In genomic region chr15:81394609-81395008, GRCh38 we compare ENCODE assay signal across 32 cellular contexts. TPM values are rescaled to one million over a fixed set of nuclear protein-coding genes. Genes with fewer than 3 reads are reported as not detected.
A peak's percentile ranks its signal among the peaks of the same experiment; 100 is the strongest.
DNase-seq lines count a peak whose midpoint lies in the region; ATAC-seq and TF ChIP-seq lines count a peak whose summit lies in the region.
"Had no signal": no experiment of that assay in that cellular context is flagged by ENCODE, and none has a peak within 500 bp of the region (broad histone marks: within the 10 kb centered on the region; RNA-seq: fewer than 3 reads in every experiment).

No MANE protein-coding gene starts in this region.

- CTCF ChIA-PET in HEK293 (lab: Yijun Ruan, JAX) = interaction anchor here (0.7 to 4.3 kb wide), 6 partner anchors 14 to 239 kb away, joined by 3 to 36 read pairs (median 3); no protein-coding TSS in a partner anchor

- POLR2A ChIA-PET in HEK293 (lab: Yijun Ruan, JAX) = interaction anchor here (0.8 kb wide), 1 partner anchor 18 kb away, joined by 3 read pairs; no protein-coding TSS in a partner anchor

- no peaks in the 10 kb centered on the region for H3K36me3 ChIP-seq in HEK293 (ENCODE audit: control insufficient read depth in 2 of 2, insufficient read depth in 1 of 2, low read length in 2 of 2)
- H3K36me3 ChIP-seq: left ventricle myocardium inferior, neutrophil, sigmoid colon, tibial nerve had no signal

- ATAC-seq in left lobe of liver (peak; percentile 56), GM19324 (IDR thresholded peaks at IDR 0.05; ENCODE audit: low FRiP score, unreplicated experiment) (no peak)
- ATAC-seq: naive thymus-derived CD4-positive, alpha-beta T cell had no signal

- no peaks in the 10 kb centered on the region for H3K4me1 ChIP-seq in HEK293 (ENCODE audit: control insufficient read depth, insufficient read depth, low read length)
- H3K4me1 ChIP-seq: left ventricle myocardium inferior, sigmoid colon, tibial nerve had no signal

- no peak overlapping the region for H3K4me3 ChIP-seq in HEK293 (ENCODE audit: low read depth, low read length)
- no peak overlapping the region for H3K4me3 ChIP-seq in epithelial cell of esophagus (ENCODE audit: low read length)
- H3K4me3 ChIP-seq: dorsolateral prefrontal cortex, left ventricle myocardium inferior, sigmoid colon, tibial nerve had no signal

- no peak overlapping the region for H3K27ac ChIP-seq in HEK293 (ENCODE audit: extremely low read depth, low read depth, low read length)
- H3K27ac ChIP-seq: dorsolateral prefrontal cortex, left ventricle myocardium inferior, neutrophil, sigmoid colon, tibial nerve had no signal

- no peak for TF ChIP-seq CTCF in HEK293 (tag by site-specific recombination; IDR thresholded peaks at IDR 0.05)
- no peak for TF ChIP-seq CTCF in epithelial cell of esophagus (IDR thresholded peaks at IDR 0.05; ENCODE audit: insufficient read depth, low read depth, low read length, missing control alignments)

- DNase-seq in NCI-H69 (lab: John Stamatoyannopoulos, UW) (peak; percentile 1), epithelial cell of esophagus (ENCODE audit: low read depth) (peak; percentile 84), left lobe of liver (ENCODE audit: low spot score) (no peak), islet precursor cell (no peak), NCI-H2029 (lab: John Stamatoyannopoulos, UW) (no peak)
- no peak for DNase-seq in stimulated activated CD4-positive, alpha-beta T cell treated with anti-CD3 and anti-CD28 coated beads, Interleukin-2, amount 100 ng/mL, for 24 hours
- DNase-seq: ACHN; activated B cell treated with CpG ODN at 0.5 μM for 24 hours; activated CD4-positive, alpha-beta T cell treated with anti-CD3 and anti-CD28 coated beads, Interleukin-2, amount 10 ng/mL, durations not matched to agents 7 days and 5 days; activated gamma-delta T cell treated with Interleukin-2 at 50 U/mL for 16 hours; activated T-cell treated with anti-CD3 and anti-CD28 coated beads, Interleukin-2, amount 50 U/mL, for 24 hours; CD4-positive, alpha-beta memory T cell; dorsolateral prefrontal cortex; EL; GOT3; left ventricle myocardium inferior; naive thymus-derived CD4-positive, alpha-beta T cell; NCI-H1417 treated with DMSO at 0.1 percent for 48 hours; NCI-H2081; NCI-H446 treated with DMSO at 0.1 percent for 48 hours; RPMI8226; sigmoid colon; stimulated activated CD4-positive, alpha-beta T cell treated with anti-CD3 and anti-CD28 coated beads, Interleukin-4, amount 100 ng/mL, for 4 hours; T-helper 1 cell had no signal

- H3K9me3 ChIP-seq in HEK293 (ENCODE audit: control insufficient read depth, insufficient read depth, low read depth, low read length) = no peaks in the 10 kb centered on the region
- H3K9me3 ChIP-seq: neutrophil, sigmoid colon had no signal

TF ChIP-seq in HEK293, 187 proteins besides CTCF, POLR2A, EP300 and RAD21 (continues in another document):
- no peak for TF ChIP-seq ZEB2 (tag by site-specific recombination; IDR thresholded peaks at IDR 0.05)
- no peak for TF ChIP-seq PRDM2 (tag by site-specific recombination; IDR thresholded peaks at IDR 0.05; ENCODE audit: borderline replicate concordance)
- no peak for TF ChIP-seq OSR2 (tag by site-specific recombination; IDR thresholded peaks at IDR 0.05)
- no peak for TF ChIP-seq SCRT2 (tag by site-specific recombination; IDR thresholded peaks at IDR 0.05)
- no peak for TF ChIP-seq SP2 (tag by site-specific recombination; IDR thresholded peaks at IDR 0.05)
- 0 out of 2 replicates have a peak, but pooled peaks have one; percentile 19 for TF ChIP-seq SP7 (tag by site-specific recombination; IDR thresholded peaks at IDR 0.05)
- no peak for TF ChIP-seq ZBTB1 (tag by site-specific recombination; IDR thresholded peaks at IDR 0.05)
- no peak for TF ChIP-seq ZNF362 (tag by site-specific recombination; IDR thresholded peaks at IDR 0.05)
- TF ChIP-seq ZNF280D (tag by site-specific recombination; IDR thresholded peaks at IDR 0.05) = no peak
- no peak for TF ChIP-seq KLF7 (tag by site-specific recombination; IDR thresholded peaks at IDR 0.05; ENCODE audit: borderline replicate concordance)

RNA-seq across cellular contexts. Expression of gene TMC3, which starts 20.6 kb away (rescaled TPM):
- total RNA-seq in left lobe of liver = not detected
- total RNA-seq: activated B cell treated with CpG ODN at 0.5 μM for 24 hours; activated CD4-positive, alpha-beta T cell treated with anti-CD3 and anti-CD28 coated beads, Interleukin-2, amount 10 ng/mL, durations not matched to agents 7 days and 5 days; B cell; CD4-positive, alpha-beta memory T cell; fibroblast of lung; HT-29; left ventricle myocardium inferior; naive thymus-derived CD4-positive, alpha-beta T cell; SK-MEL-5; tibial nerve had no signal

Comparison
In these comparisons a context has a peak if more than half of its experiments do, and no peak if none do; other contexts are left out.
1. DNase-seq: peak in NCI-H69 (single experiment) and epithelial cell of esophagus (single experiment); none in left lobe of liver (single experiment), islet precursor cell (single experiment), stimulated activated CD4-positive, alpha-beta T cell treated with anti-CD3 and anti-CD28 coated beads, Interleukin-2, amount 100 ng/mL, for 24 hours (0 of 2) and NCI-H2029 (single experiment).